ENCODE assay signal across 20 cellular contexts in the genomic region with DNA sequence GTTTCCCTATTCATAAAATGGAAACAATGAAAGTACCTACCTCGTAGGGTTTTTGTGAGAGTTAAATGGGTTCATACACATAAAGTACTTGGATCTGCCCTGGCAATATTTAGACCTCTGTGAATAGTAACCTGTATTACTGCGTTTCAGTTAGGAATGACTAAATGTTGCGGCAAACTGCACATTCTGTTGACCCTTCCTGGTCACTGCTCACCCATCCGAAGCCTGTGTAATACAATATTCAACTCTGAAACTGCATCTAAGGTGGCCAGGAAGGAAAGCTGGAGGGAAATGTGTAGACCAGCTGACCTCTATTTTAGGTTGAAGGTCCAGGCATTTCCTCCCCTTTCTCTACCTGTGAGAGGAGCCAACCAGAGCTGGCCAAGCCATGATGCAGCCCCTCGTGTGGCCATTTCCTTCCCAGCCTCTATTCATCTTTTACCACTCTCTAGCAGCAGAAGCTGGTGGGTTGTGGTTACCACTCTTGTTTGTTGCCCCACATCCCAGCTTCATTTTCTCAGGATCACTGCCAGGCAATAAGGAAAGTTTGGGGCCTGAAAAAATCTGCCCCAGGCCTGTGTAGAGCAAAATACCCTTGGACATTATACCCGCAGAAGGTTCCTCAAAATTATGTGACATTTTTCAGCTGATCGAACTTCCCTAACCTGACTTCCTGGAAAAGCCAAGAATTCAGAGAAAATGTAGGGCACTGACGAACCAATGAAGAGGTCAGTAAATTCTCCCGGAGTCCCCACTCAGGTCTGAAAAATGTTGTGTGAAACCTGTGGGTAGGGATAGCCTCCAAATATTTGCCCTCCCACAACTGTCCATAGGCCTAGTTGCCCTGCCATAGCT. TPM values are rescaled to one million over a fixed set of nuclear protein-coding genes. Genes with fewer than 3 reads are reported as not detected.
"Had no signal": no experiment of that assay in that cellular context is flagged by ENCODE, and none has a peak within 500 bp of the region (broad histone marks: within the 10 kb centered on the region; RNA-seq: fewer than 3 reads in every experiment).

No MANE protein-coding gene starts in this region.

- H3K4me3 ChIP-seq: pancreas, tibial artery, uterus had no signal

- H3K27ac Mint-ChIP-seq: activated CD4-positive, alpha-beta memory T cell treated with anti-CD3 and anti-CD28 coated beads for 36 hours; activated naive CD8-positive, alpha-beta T cell; effector memory CD8-positive, alpha-beta T cell; naive thymus-derived CD4-positive, alpha-beta T cell; T-helper 1 cell treated with Interleukin-12 subunit alpha and Interleukin-12 subunit beta and Interleukin-4 antibody, amounts not matched to agents 30 μg/mL and 1 μg/mL, for 36 hours; WTC11 had no signal

- H3K9me3 ChIP-seq: pancreas, tibial artery, uterus had no signal

- ATAC-seq: effector memory CD8-positive, alpha-beta T cell; naive thymus-derived CD4-positive, alpha-beta T cell; SK-N-SH treated with all-trans-retinoic acid at 6 μM for 48 hours; WTC11 had no signal

- H3K9me3 Mint-ChIP-seq: activated CD4-positive, alpha-beta memory T cell treated with anti-CD3 and anti-CD28 coated beads for 36 hours; effector memory CD8-positive, alpha-beta T cell had no signal

- H3K4me3 Mint-ChIP-seq: activated CD4-positive, alpha-beta memory T cell treated with anti-CD3 and anti-CD28 coated beads for 36 hours; activated naive CD8-positive, alpha-beta T cell; effector memory CD8-positive, alpha-beta T cell; naive thymus-derived CD4-positive, alpha-beta T cell; T-helper 1 cell treated with Interleukin-12 subunit alpha and Interleukin-12 subunit beta and Interleukin-4 antibody, amounts not matched to agents 30 μg/mL and 1 μg/mL, for 36 hours; WTC11 had no signal

- H3K27ac ChIP-seq: epithelial cell of prostate, pancreas, tibial artery, uterus had no signal

- H3K27me3 ChIP-seq: pancreas, tibial artery, uterus had no signal

- H3K4me1 ChIP-seq: pancreas, tibial artery, uterus had no signal

- DNase-seq: activated CD4-positive, alpha-beta memory T cell treated with anti-CD3 and anti-CD28 coated beads for 36 hours; activated CD4-positive, alpha-beta T cell treated with anti-CD3 and anti-CD28 coated beads for 4 hours; cerebellar nuclear complex; effector memory CD8-positive, alpha-beta T cell; foreskin fibroblast; hypothalamus; kidney; mesenchymal stem cell; naive thymus-derived CD4-positive, alpha-beta T cell; pancreas; stimulated activated CD4-positive, alpha-beta T cell treated with anti-CD3 and anti-CD28 coated beads, Interleukin-1b, Interleukin-23, amount 100 ng/mL, for 48 hours; stimulated activated CD8-positive, alpha-beta memory T cell treated with anti-CD3 and anti-CD28 coated beads, Interleukin-4, amount 100 ng/mL, for 48 hours; stimulated activated naive CD4-positive, alpha-beta T cell; tibial artery; uterus had no signal

- H3K36me3 ChIP-seq: pancreas, tibial artery, uterus had no signal

- H3K36me3 Mint-ChIP-seq: activated CD4-positive, alpha-beta memory T cell treated with anti-CD3 and anti-CD28 coated beads for 36 hours; activated naive CD8-positive, alpha-beta T cell; WTC11 had no signal

- H3K27me3 Mint-ChIP-seq: activated CD4-positive, alpha-beta memory T cell treated with anti-CD3 and anti-CD28 coated beads for 36 hours; activated naive CD8-positive, alpha-beta T cell; effector memory CD8-positive, alpha-beta T cell had no signal

RNA-seq across cellular contexts. Expression of a gene that starts 20.5 kb away (rescaled TPM):
- total RNA-seq: WTC11 had no signal
- polyA plus RNA-seq: naive thymus-derived CD4-positive, alpha-beta T cell had no signal
